ENCODE assay signal across 17 cellular contexts in the genomic region with DNA sequence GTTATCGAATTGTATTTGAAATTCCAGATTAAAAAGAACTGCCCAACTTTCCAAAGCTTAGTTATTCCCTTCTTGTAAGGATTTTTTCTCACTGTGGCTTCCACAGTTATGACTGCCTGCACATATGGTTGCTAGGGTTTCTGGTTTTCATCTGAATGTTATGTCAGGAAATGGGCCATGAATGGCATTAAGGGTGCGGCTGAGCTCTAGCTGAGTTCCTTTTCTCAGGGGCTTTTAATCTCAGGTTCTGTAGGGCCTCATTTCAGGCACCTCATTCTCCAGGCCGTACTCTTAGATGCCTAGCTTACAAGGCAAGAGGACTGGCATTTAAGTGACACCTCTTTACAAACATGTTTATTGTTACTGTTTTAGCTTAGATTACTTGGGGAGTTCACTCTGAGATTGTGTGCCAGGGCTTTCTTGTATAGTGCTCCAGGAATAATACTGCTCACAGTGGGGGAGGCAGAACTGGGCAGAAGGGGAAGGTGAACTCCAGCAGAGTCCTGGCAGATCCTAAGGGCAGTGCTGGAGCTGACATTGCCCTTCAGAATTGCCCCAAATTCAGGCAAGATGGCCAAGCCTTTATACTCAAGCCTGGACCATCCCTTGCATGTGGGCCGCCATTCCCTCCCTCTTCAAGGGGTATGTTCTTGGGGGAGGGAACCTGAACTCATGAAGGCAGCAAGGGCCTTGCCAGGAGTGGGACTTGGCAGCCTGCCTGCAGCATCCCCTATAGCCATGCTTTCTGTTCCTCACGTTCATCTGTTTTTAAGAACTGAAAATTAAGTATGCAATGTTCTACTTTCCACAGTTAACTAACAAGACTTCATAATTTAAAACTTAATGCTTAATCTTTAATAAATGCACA.
DNase-seq lines count a peak whose midpoint lies in the region; ATAC-seq and TF ChIP-seq lines count a peak whose summit lies in the region.
"Had no signal": no experiment of that assay in that cellular context is flagged by ENCODE, and none has a peak within 500 bp of the region (broad histone marks: within the 10 kb centered on the region; RNA-seq: fewer than 3 reads in every experiment).

No MANE protein-coding gene starts in this region.

- H3K27ac Mint-ChIP-seq in stimulated activated naive CD8-positive, alpha-beta T cell treated with anti-CD3 and anti-CD28 coated beads, Interleukin-15, amount 100 ng/mL, for 72 hours = no peak overlapping the region
- H3K27ac Mint-ChIP-seq in activated CD8-positive, alpha-beta T cell treated with anti-CD3 and anti-CD28 coated beads for 36 hours = peak overlapping the region; percentile 42
- no peak overlapping the region for H3K27ac Mint-ChIP-seq in activated naive CD4-positive, alpha-beta T cell treated with anti-CD3 and anti-CD28 coated beads, Interleukin-2, amount 10 ng/mL, durations not matched to agents 7 days and 5 days
- H3K27ac Mint-ChIP-seq: mesothelial cell of epicardium, T-cell had no signal

- H3K27me3 ChIP-seq in heart right ventricle = no peaks in the 10 kb centered on the region
- H3K27me3 ChIP-seq: ovary had no signal

- WGBS in heart right ventricle, 2 donors = 68 to 73% methylated on average over 5 of the region's 5 CpGs

- CTCF ChIA-PET in activated CD8-positive, alpha-beta T cell treated with anti-CD3 and anti-CD28 coated beads for 36 hours (lab: Charles Lee) = no interaction called here
- CTCF ChIA-PET in activated naive CD4-positive, alpha-beta T cell treated with anti-CD3 and anti-CD28 coated beads, Interleukin-2, amount 10 ng/mL, durations not matched to agents 7 days and 5 days (lab: Charles Lee) = interaction anchor here (1.1 to 1.4 kb wide), 2 partner anchors 10 to 42 kb away, joined by 3 read pairs; no protein-coding TSS in a partner anchor

- H3K27ac ChIP-seq in heart right ventricle = no peak overlapping the region
- H3K27ac ChIP-seq: ovary had no signal

- peaks cover 0 to 14% (median 10%) of the 10 kb centered on the region in 11 donors for H3K9me3 ChIP-seq in heart right ventricle
- H3K9me3 ChIP-seq: ovary had no signal

- peaks cover 62% of the 10 kb centered on the region for H3K4me1 Mint-ChIP-seq in stimulated activated naive CD8-positive, alpha-beta T cell treated with anti-CD3 and anti-CD28 coated beads, Interleukin-15, amount 100 ng/mL, for 72 hours
- peaks cover 53% of the 10 kb centered on the region for H3K4me1 Mint-ChIP-seq in activated CD8-positive, alpha-beta T cell treated with anti-CD3 and anti-CD28 coated beads for 36 hours (ENCODE audit: low read depth)
- H3K4me1 Mint-ChIP-seq in activated naive CD4-positive, alpha-beta T cell treated with anti-CD3 and anti-CD28 coated beads, Interleukin-2, amount 10 ng/mL, durations not matched to agents 7 days and 5 days = peaks cover 11% of the 10 kb centered on the region

- ATAC-seq in stimulated activated naive CD8-positive, alpha-beta T cell treated with anti-CD3 and anti-CD28 coated beads, Interleukin-15, amount 100 ng/mL, for 72 hours = peak; percentile 32
- no peak for ATAC-seq in stimulated activated naive CD8-positive, alpha-beta T cell treated with anti-CD3 and anti-CD28 coated beads, Interleukin-15, Interleukin-2, amounts not matched to agents 100 U/mL and 50 U/mL, for 24 hours
- ATAC-seq in activated CD8-positive, alpha-beta T cell treated with anti-CD3 and anti-CD28 coated beads for 36 hours = peak; percentile 29
- ATAC-seq in heart right ventricle = peak in 5 of 8 donors; percentile 66 to 77 (median 73)
- ATAC-seq: Panc1 had no signal

- no peak overlapping the region for H3K4me3 ChIP-seq in heart right ventricle
- H3K4me3 ChIP-seq: ovary had no signal

- H3K4me1 ChIP-seq in heart right ventricle = peaks cover 0 to 17% (median 8%) of the 10 kb centered on the region in 9 donors

- DNase-seq in stimulated activated naive CD8-positive, alpha-beta T cell treated with anti-CD3 and anti-CD28 coated beads, Interleukin-15, amount 100 ng/mL, for 72 hours = no peak
- DNase-seq in stimulated activated naive CD8-positive, alpha-beta T cell treated with anti-CD3 and anti-CD28 coated beads, Interleukin-15, Interleukin-2, amounts not matched to agents 100 U/mL and 50 U/mL, for 24 hours = no peak
- peak; percentile 18 for DNase-seq in activated CD8-positive, alpha-beta T cell treated with anti-CD3 and anti-CD28 coated beads for 36 hours
- no peak for DNase-seq in heart right ventricle
- no peak for DNase-seq in inferior parietal cortex (ENCODE audit: extremely low spot score)
- no peak for DNase-seq in NCI-H526 treated with DMSO at 0.1 percent for 48 hours (lab: John Stamatoyannopoulos, UW)
- DNase-seq in activated naive CD4-positive, alpha-beta T cell treated with anti-CD3 and anti-CD28 coated beads, Interleukin-2, amount 10 ng/mL, durations not matched to agents 7 days and 5 days = no peak
- no peak for DNase-seq in NAMALWA (ENCODE audit: low spot score)
- DNase-seq: DMS153, H7, KG1, NCI-H1417, NCI-H510A treated with DMSO at 0.1 percent for 48 hours, ovary, T-cell had no signal

- intact Hi-C loops in activated CD8-positive, alpha-beta T cell treated with anti-CD3 and anti-CD28 coated beads for 36 hours (cut with micrococcal nuclease) = no loop called here
- intact Hi-C loops in heart right ventricle (cut with DNase I) = no loop called here

- peak overlapping the region in 1 of 2 donors; percentile 48 for H3K4me3 Mint-ChIP-seq in stimulated activated naive CD8-positive, alpha-beta T cell treated with anti-CD3 and anti-CD28 coated beads, Interleukin-15, amount 100 ng/mL, for 72 hours
- H3K4me3 Mint-ChIP-seq in activated CD8-positive, alpha-beta T cell treated with anti-CD3 and anti-CD28 coated beads for 36 hours = no peak overlapping the region
- no peak overlapping the region for H3K4me3 Mint-ChIP-seq in activated naive CD4-positive, alpha-beta T cell treated with anti-CD3 and anti-CD28 coated beads, Interleukin-2, amount 10 ng/mL, durations not matched to agents 7 days and 5 days
- H3K4me3 Mint-ChIP-seq: mesothelial cell of epicardium, T-cell had no signal

- POLR2A ChIA-PET in activated CD8-positive, alpha-beta T cell treated with anti-CD3 and anti-CD28 coated beads for 36 hours (lab: Charles Lee) = interaction anchor here (1.2 kb wide), 1 partner anchor 24 kb away, joined by 4 read pairs; no protein-coding TSS in a partner anchor

- peaks cover 31% of the 10 kb centered on the region for H3K36me3 Mint-ChIP-seq in activated CD8-positive, alpha-beta T cell treated with anti-CD3 and anti-CD28 coated beads for 36 hours (ENCODE audit: low read depth)
- H3K36me3 Mint-ChIP-seq in activated naive CD4-positive, alpha-beta T cell treated with anti-CD3 and anti-CD28 coated beads, Interleukin-2, amount 10 ng/mL, durations not matched to agents 7 days and 5 days = peaks cover 38% of the 10 kb centered on the region

- H3K9me3 Mint-ChIP-seq in stimulated activated naive CD8-positive, alpha-beta T cell treated with anti-CD3 and anti-CD28 coated beads, Interleukin-15, amount 100 ng/mL, for 72 hours = peaks cover 0 to 14% of the 10 kb centered on the region in 2 donors
- H3K9me3 Mint-ChIP-seq in activated CD8-positive, alpha-beta T cell treated with anti-CD3 and anti-CD28 coated beads for 36 hours = peaks cover 7% of the 10 kb centered on the region
- H3K9me3 Mint-ChIP-seq in activated naive CD4-positive, alpha-beta T cell treated with anti-CD3 and anti-CD28 coated beads, Interleukin-2, amount 10 ng/mL, durations not matched to agents 7 days and 5 days = peaks cover 9% of the 10 kb centered on the region

- H3K36me3 ChIP-seq in heart right ventricle = peaks cover 0 to 3% (median 0%) of the 10 kb centered on the region in 9 donors
- H3K36me3 ChIP-seq: ovary had no signal

- TF ChIP-seq CTCF in activated CD8-positive, alpha-beta T cell treated with anti-CD3 and anti-CD28 coated beads for 36 hours (IDR thresholded peaks at IDR 0.05) = no peak
- no peak for TF ChIP-seq CTCF in heart right ventricle (IDR thresholded peaks at IDR 0.05)

- no peaks in the 10 kb centered on the region for H3K27me3 Mint-ChIP-seq in stimulated activated naive CD8-positive, alpha-beta T cell treated with anti-CD3 and anti-CD28 coated beads, Interleukin-15, amount 100 ng/mL, for 72 hours
- H3K27me3 Mint-ChIP-seq in activated CD8-positive, alpha-beta T cell treated with anti-CD3 and anti-CD28 coated beads for 36 hours = no peaks in the 10 kb centered on the region
- no peaks in the 10 kb centered on the region for H3K27me3 Mint-ChIP-seq in activated naive CD4-positive, alpha-beta T cell treated with anti-CD3 and anti-CD28 coated beads, Interleukin-2, amount 10 ng/mL, durations not matched to agents 7 days and 5 days
- H3K27me3 Mint-ChIP-seq: T-cell had no signal
